In genomic region chr18:64009305-64009704, GRCh38 we compare ENCODE assay signal across 19 cellular contexts. TPM values are rescaled to one million over a fixed set of nuclear protein-coding genes. Genes with fewer than 3 reads are reported as not detected.
DNase-seq lines count a peak whose midpoint lies in the region; ATAC-seq, FAIRE-seq and TF ChIP-seq lines count a peak whose summit lies in the region.
"Had no signal": no experiment of that assay in that cellular context is flagged by ENCODE, and none has a peak within 500 bp of the region (broad histone marks: within the 10 kb centered on the region; RNA-seq: fewer than 3 reads in every experiment).

No MANE protein-coding gene starts in this region.

- H3K27ac ChIP-seq in A549 (no peak overlapping the region), HepG2 (ENCODE audit: extremely low read length, insufficient read depth, low read length) (no peak overlapping the region)
- H3K27ac ChIP-seq: BLaER1 treated with 17β-estradiol and CSF1 and Interleukin-3, amounts not matched to agents 10 nM and 100 nM; GM23248 had no signal

- TF ChIP-seq CTCF in A549 (IDR thresholded peaks at IDR 0.05) (no peak), D721Med (IDR thresholded peaks at IDR 0.05; ENCODE audit: insufficient read depth, missing control alignments) (no peak), HepG2 (CRISPR knock-in tag; IDR thresholded peaks at IDR 0.05) (no peak), progenitor cell of endocrine pancreas (IDR thresholded peaks at IDR 0.05; ENCODE audit: unreplicated experiment) (no peak)

- peak overlapping the region; percentile 22 for H3K27ac Mint-ChIP-seq in progenitor cell of endocrine pancreas
- H3K27ac Mint-ChIP-seq: B cell; CD14-positive monocyte; CD4-positive, alpha-beta T cell had no signal

- H2AFZ ChIP-seq in HepG2 (ENCODE audit: low read length): no peak overlapping the region
- H2AFZ ChIP-seq: GM23248 had no signal

- TF ChIP-seq RAD21 in A549 (conservative IDR thresholded peaks at IDR 0.05 in 1 of 2, IDR thresholded peaks at IDR 0.05 in 1 of 2) (no peak), HepG2 (CRISPR knock-in tag; IDR thresholded peaks at IDR 0.05) (no peak)

- no peaks in the 10 kb centered on the region for H3K36me3 Mint-ChIP-seq in progenitor cell of endocrine pancreas (ENCODE audit: insufficient read depth)
- H3K36me3 Mint-ChIP-seq: CD8-positive, alpha-beta memory T cell had no signal

- no peaks in the 10 kb centered on the region for H3K9me3 Mint-ChIP-seq in progenitor cell of endocrine pancreas (ENCODE audit: low read depth)
- H3K9me3 Mint-ChIP-seq: CD4-positive, alpha-beta T cell; CD8-positive, alpha-beta memory T cell had no signal

- 76% methylated on average over 3 of the region's 3 CpGs for WGBS in A549 (ENCODE audit: missing lambda C conversion rate)
- 26% methylated on average over 3 of the region's 3 CpGs for WGBS in HepG2 (ENCODE audit: low lambda C conversion rate)

- TF ChIP-seq POLR2A in A549 (IDR thresholded peaks at IDR 0.05; ENCODE audit: low read length) (no peak), HepG2 (IDR thresholded peaks at IDR 0.05; ENCODE audit: insufficient read depth in 1 of 2, low read depth in 2 of 2, low read length in 2 of 2) (no peak)

- BruUV-seq in HepG2 (replicated peaks; lab: Mats Ljungman, UMichigan): no TSS peak

- no peak overlapping the region for H3K9ac ChIP-seq in HepG2 (ENCODE audit: insufficient read depth, low read depth, low read length)
- H3K9ac ChIP-seq: BLaER1 treated with 17β-estradiol and CSF1 and Interleukin-3, amounts not matched to agents 10 nM and 100 nM; GM23248 had no signal

- H3K4me1 Mint-ChIP-seq in progenitor cell of endocrine pancreas (ENCODE audit: low read depth): peaks cover 4% of the 10 kb centered on the region
- H3K4me1 Mint-ChIP-seq: B cell; CD14-positive monocyte; CD8-positive, alpha-beta memory T cell had no signal

- H3K4me1 ChIP-seq in A549: no peaks in the 10 kb centered on the region
- H3K4me1 ChIP-seq in HepG2 (ENCODE audit: insufficient read depth, low read length): no peaks in the 10 kb centered on the region
- H3K4me1 ChIP-seq: BLaER1 treated with 17β-estradiol and CSF1 and Interleukin-3, amounts not matched to agents 10 nM and 100 nM had no signal

- H4K20me1 ChIP-seq in HepG2 (ENCODE audit: insufficient read depth, low read length): no peaks in the 10 kb centered on the region
- H4K20me1 ChIP-seq: BLaER1 treated with 17β-estradiol and CSF1 and Interleukin-3, amounts not matched to agents 10 nM and 100 nM had no signal

- POLR2A ChIA-PET in A549 (lab: Yijun Ruan, JAX) (no interaction called here), HepG2 (lab: Yijun Ruan, JAX) (no interaction called here)

- H3K79me2 ChIP-seq in HepG2 (ENCODE audit: insufficient read depth, low read length): no peaks in the 10 kb centered on the region

- intact Hi-C loops in HepG2 (cut with micrococcal nuclease; ENCODE audit: unreplicated experiment): no loop called here

- H3K4me3 ChIP-seq in A549 (no peak overlapping the region), HepG2 (replicated peaks in 1 of 3; ENCODE audit: insufficient read depth in 1 of 3, low read depth in 2 of 3, low read length in 3 of 3) (no peak overlapping the region)
- H3K4me3 ChIP-seq: BLaER1 treated with 17β-estradiol and CSF1 and Interleukin-3, amounts not matched to agents 10 nM and 100 nM; GM23248 had no signal

- FAIRE-seq in A549 (lab: Jason Lieb, UNC) (no peak), D721Med (lab: Jason Lieb, UNC) (peak; percentile 99), HepG2 (lab: Jason Lieb, UNC) (no peak)
- FAIRE-seq: G401.6, GM12892, H1 had no signal

- H3K27me3 ChIP-seq in HepG2 (ENCODE audit: control insufficient read depth in 1 of 2, insufficient read depth in 2 of 2, low read length in 2 of 2): no peaks in the 10 kb centered on the region; a peak in 1 of 5 replicates
- H3K27me3 ChIP-seq: BLaER1 treated with 17β-estradiol and CSF1 and Interleukin-3, amounts not matched to agents 10 nM and 100 nM had no signal

- ATAC-seq in A549: no peak
- ATAC-seq in HepG2: peak; percentile 60; the same call in 2 of the 3 replicates
- no peak for ATAC-seq in HG03025 (IDR thresholded peaks at IDR 0.05; ENCODE audit: low FRiP score, unreplicated experiment)
- ATAC-seq in GM21825 (IDR thresholded peaks at IDR 0.05; ENCODE audit: unreplicated experiment): no peak

- TF ChIP-seq EP300 in A549 (IDR thresholded peaks at IDR 0.05) (no peak), HepG2 (IDR thresholded peaks at IDR 0.05; ENCODE audit: low read depth in 2 of 2, low read length in 2 of 2) (no peak), HepG2 (CRISPR knock-in tag; IDR thresholded peaks at IDR 0.05; ENCODE audit: borderline replicate concordance) (no peak)

- peaks cover 4% of the 10 kb centered on the region for H3K27me3 Mint-ChIP-seq in progenitor cell of endocrine pancreas
- H3K27me3 Mint-ChIP-seq: B cell had no signal

- CTCF ChIA-PET in A549 (lab: Yijun Ruan, JAX) (interaction anchor here (0.7 to 1.7 kb wide), 2 partner anchors 15 to 25 kb away, joined by 3 to 5 read pairs; no protein-coding TSS in a partner anchor), HepG2 (lab: Yijun Ruan, JAX; ENCODE audit: low intra/inter-chr PET ratio, low total read pairs) (no interaction called here)

- no peak overlapping the region for H3K4me3 Mint-ChIP-seq in progenitor cell of endocrine pancreas (ENCODE audit: low read depth)
- H3K4me3 Mint-ChIP-seq: B cell; CD14-positive monocyte; CD4-positive, alpha-beta T cell; CD8-positive, alpha-beta memory T cell had no signal

- H3K9me3 ChIP-seq in A549 (no peaks in the 10 kb centered on the region), HepG2 (ENCODE audit: low read length) (no peaks in the 10 kb centered on the region)
- H3K9me3 ChIP-seq: BLaER1 treated with 17β-estradiol and CSF1 and Interleukin-3, amounts not matched to agents 10 nM and 100 nM had no signal

- DNase-seq in A549 (ENCODE audit: low read depth in 1 of 2, low spot score in 1 of 2): no peak
- no peak for DNase-seq in D721Med (ENCODE audit: insufficient read length, low spot score)
- DNase-seq in HepG2 (ENCODE audit: low spot score): no peak
- no peak for DNase-seq in progenitor cell of endocrine pancreas (ENCODE audit: low spot score, unreplicated experiment)
- DNase-seq: CD4-positive, alpha-beta T cell; CD8-positive, alpha-beta memory T cell; DMS53; DND-41; GM23248; H7; HCEC 1CT had no signal

- in situ Hi-C loops in HepG2 (cut with HindIII; ENCODE audit: extremely low pct_ligation_motif_present, low pct_unique_long_range_greater_than_20kb): no loop called here

- H3K4me2 ChIP-seq in A549: no peak overlapping the region
- no peak overlapping the region for H3K4me2 ChIP-seq in HepG2 (ENCODE audit: low read depth, low read length)
- H3K4me2 ChIP-seq: BLaER1 treated with 17β-estradiol and CSF1 and Interleukin-3, amounts not matched to agents 10 nM and 100 nM had no signal

- H3K36me3 ChIP-seq in HepG2 (replicated peaks in 1 of 2; ENCODE audit: control insufficient read depth in 1 of 2, insufficient read depth in 2 of 2, low read length in 2 of 2): no peaks in the 10 kb centered on the region

TF ChIP-seq in A549, 52 proteins besides CTCF, POLR2A, EP300 and RAD21 (continues in another document):
- peak; percentile 11 for TF ChIP-seq MAFK (IDR thresholded peaks at IDR 0.05; ENCODE audit: partially characterized antibody)

TF ChIP-seq in HepG2, 621 proteins besides CTCF, POLR2A, EP300 and RAD21:
- TF ChIP-seq ZSCAN9 (CRISPR knock-in tag; IDR thresholded peaks at IDR 0.05; ENCODE audit: borderline replicate concordance): no peak
- no peak for TF ChIP-seq THAP8 (CRISPR knock-in tag; IDR thresholded peaks at IDR 0.05; ENCODE audit: borderline replicate concordance)
- TF ChIP-seq MAFK (conservative IDR thresholded peaks at IDR 0.05 in 1 of 2, IDR thresholded peaks at IDR 0.05 in 1 of 2; ENCODE audit: low read length in 2 of 2): peak; percentile 30 to 37; a peak in 2 of 4 replicates
- no peak for TF ChIP-seq ATF7-NPFF (CRISPR knock-in tag; IDR thresholded peaks at IDR 0.05; ENCODE audit: low read depth)

RNA-seq across cellular contexts. Expression of gene SERPINB8, which starts 39.4 kb away (rescaled TPM):
- 8.6 and 11.7 TPM in 2 replicates for polyA plus RNA-seq in A549 (2011; rRNA removed)
- 1.5 and 1.6 TPM in 2 replicates for polyA plus RNA-seq in A549 (2012; cell fraction: cytosol; rRNA removed)
- polyA plus RNA-seq in A549 (2012; cell fraction: nucleus; rRNA removed): 1.2 and 2.4 TPM in 2 replicates
- polyA plus RNA-seq in A549 (2017; fragmentation: RNase III; extraction: RNeasy Plus Mini Kit Qiagen cat#74134 plus additional on column Dnase treatment): 3.4 to 3.5 TPM (median 3.5 TPM) in 3 replicates
- 2.5 and 4.0 TPM in 2 replicates for polyA minus RNA-seq in A549 (2011; rRNA and poly(A)+ RNA removed)
- total RNA-seq in HepG2 (2016; rRNA removed; fragmentation: Illumina TruSeq; extraction: Trizol): 2.2 and 2.6 TPM in 2 replicates
- 0.30 and 0.44 TPM in 2 replicates for total RNA-seq in HepG2 (2016; cell fraction: cytosol; rRNA removed; fragmentation: Illumina TruSeq; extraction: Trizol; ENCODE audit: low read depth)
- total RNA-seq in HepG2 (2016; cell fraction: insoluble cytoplasmic fraction; rRNA removed; fragmentation: Illumina TruSeq; extraction: Trizol): 0.97 and 3.1 TPM in 2 replicates
- total RNA-seq in HepG2 (2016; cell fraction: membrane; rRNA removed; fragmentation: Illumina TruSeq; extraction: Trizol): 0.40 and 0.52 TPM in 2 replicates
- total RNA-seq in HepG2 (2016; cell fraction: nucleus; rRNA removed; fragmentation: Illumina TruSeq; extraction: Trizol): 1.2 and 1.3 TPM in 2 replicates
- 0.84 and 0.95 TPM in 2 replicates for polyA plus RNA-seq in HepG2 (2011; rRNA removed)
- 0.55 and 0.72 TPM in 2 replicates for polyA plus RNA-seq in HepG2 (2011; cell fraction: cytosol; rRNA removed)
- 0.82 and 1.1 TPM in 2 replicates for polyA plus RNA-seq in HepG2 (2011; cell fraction: nucleus; rRNA removed)
- 0.48 and 1.1 TPM in 2 replicates for polyA plus RNA-seq in HepG2 (2012)
- 0.11 and 0.25 TPM in 2 replicates for polyA plus RNA-seq in HepG2 (2016; cell fraction: cytosol; fragmentation: Illumina TruSeq; extraction: Trizol; ENCODE audit: low read depth)
- polyA plus RNA-seq in HepG2 (2016; cell fraction: insoluble cytoplasmic fraction; fragmentation: Illumina TruSeq; extraction: Trizol; ENCODE audit: low read depth): 1.8 TPM in 2 replicates
- polyA plus RNA-seq in HepG2 (2016; cell fraction: membrane; fragmentation: Illumina TruSeq; extraction: Trizol; ENCODE audit: low read depth): 0.27 and 0.29 TPM in 2 replicates
- polyA plus RNA-seq in HepG2 (2016; cell fraction: nucleus; fragmentation: Illumina TruSeq; extraction: Trizol; ENCODE audit: insufficient read depth, low read depth): 0.55 and 0.77 TPM in 2 replicates
- 0.72 and 9.3 TPM in 2 replicates for polyA minus RNA-seq in HepG2 (2011; rRNA and poly(A)+ RNA removed; ENCODE audit: low replicate concordance)
- 0.62 and 1.2 TPM in 2 replicates for polyA minus RNA-seq in HepG2 (2011; cell fraction: cytosol; rRNA and poly(A)+ RNA removed)
- 3.0 TPM in 2 replicates for polyA minus RNA-seq in HepG2 (2011; cell fraction: nucleus; rRNA and poly(A)+ RNA removed)
- total RNA-seq in progenitor cell of endocrine pancreas: 3.1 and 5.4 TPM in 2 replicates

Comparison
In these comparisons a context has a peak if more than half of its experiments do, and no peak if none do; other contexts are left out.
1. Of the 38 proteins assayed by ChIP-seq in both HepG2 and A549: peak only in HepG2: none; only in A549: none; in both: MAFK; in neither: 37.